Comparison of ENCODE assay signal across 9 cellular contexts in the genomic region with DNA sequence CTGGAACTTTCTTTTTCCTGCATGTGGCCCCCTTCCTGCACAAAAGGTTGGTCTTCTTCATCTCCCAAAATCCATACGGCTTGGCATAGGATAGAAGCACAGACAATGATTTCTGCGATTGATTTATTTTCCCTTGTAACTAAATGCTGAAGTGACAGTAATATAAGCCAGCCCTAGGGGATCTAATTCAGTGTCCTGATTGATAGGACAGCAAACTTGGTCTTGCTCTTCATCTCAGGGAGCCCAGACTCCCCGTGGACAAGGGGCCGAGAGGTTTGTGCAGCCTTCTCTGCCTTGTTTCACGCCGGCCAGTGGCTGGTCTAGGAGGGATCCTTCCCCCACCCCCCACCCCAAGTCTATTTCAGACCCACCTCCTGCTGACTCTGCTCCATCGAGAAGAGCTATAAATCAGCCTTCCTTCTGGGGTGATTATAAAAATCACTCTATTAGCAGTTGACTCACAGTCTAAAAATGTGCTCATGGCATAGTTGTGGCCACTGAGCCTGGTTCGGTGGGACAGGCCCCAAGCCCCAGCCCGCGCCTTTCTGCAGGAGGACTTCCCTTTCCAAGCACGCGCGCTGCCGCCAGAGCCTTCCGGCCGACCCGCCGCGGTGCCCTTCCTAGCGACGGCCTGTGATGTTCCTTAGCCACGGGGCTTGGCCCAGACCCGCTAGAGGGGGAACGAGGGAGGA.
DNase-seq lines count a peak whose midpoint lies in the region; ATAC-seq, FAIRE-seq and TF ChIP-seq lines count a peak whose summit lies in the region.
"Had no signal": no experiment of that assay in that cellular context is flagged by ENCODE, and none has a peak within 500 bp of the region (broad histone marks: within the 10 kb centered on the region; RNA-seq: fewer than 3 reads in every experiment).

No MANE protein-coding gene starts in this region.

- no peak overlapping the region for H3K27ac ChIP-seq in kidney (ENCODE audit: low read depth in 2 of 2, low read length in 2 of 2)

- ATAC-seq in GM21529 (IDR thresholded peaks at IDR 0.05; ENCODE audit: unreplicated experiment), result no peak
- ATAC-seq: left colon, T-helper 17 cell had no signal

- H3K4me3 ChIP-seq in kidney (ENCODE audit: low read length in 2 of 2), result no peak overlapping the region

- H3K9ac ChIP-seq in kidney (ENCODE audit: low read length in 2 of 2), result no peak overlapping the region

- no peaks in the 10 kb centered on the region for H3K36me3 ChIP-seq in kidney (ENCODE audit: control insufficient read depth in 1 of 2, insufficient read depth in 2 of 2, low read length in 2 of 2)

- intact Hi-C loops in kidney (cut with DNase I), result no loop called here

- DNase-seq in HS-5 (ENCODE audit: low read depth) (peak; percentile 51), amniotic epithelial cell (ENCODE audit: low read depth) (peak; percentile 91), kidney (peak; percentile 93), urothelium cell line (ENCODE audit: low spot score) (peak; percentile 93), cerebellar cortex (ENCODE audit: low spot score) (no peak)
- DNase-seq in activated effector memory CD4-positive, alpha-beta T cell treated with anti-CD3 and anti-CD28 coated beads, Interleukin-2, amount 50 U/mL, for 16 hours, result no peak
- DNase-seq: T-helper 17 cell had no signal

- no peak for TF ChIP-seq CTCF in kidney (IDR thresholded peaks at IDR 0.05; ENCODE audit: borderline replicate concordance, extremely low read depth, insufficient read depth)

- H3K4me1 ChIP-seq in kidney (ENCODE audit: control insufficient read depth in 1 of 2, insufficient read depth in 1 of 2, low read depth in 1 of 2, low read length in 2 of 2), result peaks cover 0 to 6% of the 10 kb centered on the region in 2 donors

- FAIRE-seq in kidney (lab: Jason Lieb, UNC) (no peak), urothelium cell line (lab: Jason Lieb, UNC) (peak; percentile 85)

- H3K9me3 ChIP-seq in kidney (ENCODE audit: control insufficient read depth in 1 of 2, low read length in 2 of 2), result no peaks in the 10 kb centered on the region

Comparison
In these comparisons a context has a peak if more than half of its experiments do, and no peak if none do; other contexts are left out.
1. DNase-seq: peak in HS-5 (single experiment), amniotic epithelial cell (single experiment), kidney (single experiment) and urothelium cell line (single experiment); none in activated effector memory CD4-positive, alpha-beta T cell treated with anti-CD3 and anti-CD28 coated beads, Interleukin-2, amount 50 U/mL, for 16 hours (single experiment) and cerebellar cortex (single experiment).